Comparison of ENCODE assay signal across 20 cellular contexts in the genomic region with DNA sequence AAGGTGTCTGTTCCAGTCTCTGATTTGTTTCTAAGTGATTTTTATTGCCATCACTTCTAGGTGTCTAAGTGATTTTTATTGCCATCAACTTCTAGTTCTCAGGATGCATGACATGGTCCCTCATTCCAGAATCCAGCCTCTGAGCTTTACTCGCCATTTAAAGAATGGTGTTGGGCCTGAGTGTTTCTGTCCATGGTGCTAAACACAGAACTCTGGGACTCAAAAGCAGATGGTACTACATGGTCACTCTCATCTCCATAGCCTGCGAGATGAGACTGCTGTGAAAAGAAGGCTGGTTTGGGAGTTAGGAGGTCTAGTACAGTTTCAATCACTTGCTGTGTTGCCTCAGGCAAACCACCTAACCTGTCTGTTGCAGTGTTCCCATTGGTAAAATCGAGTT.
DNase-seq lines count a peak whose midpoint lies in the region; ATAC-seq and TF ChIP-seq lines count a peak whose summit lies in the region.
"Had no signal": no experiment of that assay in that cellular context is flagged by ENCODE, and none has a peak within 500 bp of the region (broad histone marks: within the 10 kb centered on the region; RNA-seq: fewer than 3 reads in every experiment).

No MANE protein-coding gene starts in this region.

- no peaks in the 10 kb centered on the region for H3K9me3 Mint-ChIP-seq in endodermal cell
- peaks cover 0 to 4% (median 0%) of the 10 kb centered on the region in 9 donors for H3K9me3 Mint-ChIP-seq in naive thymus-derived CD8-positive, alpha-beta T cell

- no peaks in the 10 kb centered on the region for H3K27me3 ChIP-seq in endodermal cell (ENCODE audit: control insufficient read depth, insufficient read depth, low read length, poor library complexity, severe bottlenecking)
- no peaks in the 10 kb centered on the region for H3K27me3 ChIP-seq in effector memory CD4-positive, alpha-beta T cell (replicated peaks; ENCODE audit: control insufficient read depth, insufficient read depth, low read length, poor library complexity, severe bottlenecking)

- no peak for TF ChIP-seq POLR2A in NB4 (IDR thresholded peaks at IDR 0.05; ENCODE audit: extremely low read depth, insufficient read length)

- no peaks in the 10 kb centered on the region for H3K4me1 ChIP-seq in endodermal cell (ENCODE audit: control insufficient read depth, insufficient read depth, low read length)
- no peaks in the 10 kb centered on the region for H3K4me1 ChIP-seq in effector memory CD4-positive, alpha-beta T cell (ENCODE audit: control insufficient read depth, insufficient read depth, low read length, poor library complexity, severe bottlenecking)

- DNase-seq in EH (ENCODE audit: low read depth), result peak; percentile 3
- peak; percentile 20 for DNase-seq in NB4 (ENCODE audit: low read depth)
- DNase-seq in endodermal cell, result peak; percentile 75
- peak; percentile 86 for DNase-seq in left kidney (ENCODE audit: low read depth, low spot score)
- no peak for DNase-seq in naive thymus-derived CD8-positive, alpha-beta T cell
- DNase-seq in effector memory CD4-positive, alpha-beta T cell, result no peak
- DNase-seq: activated CD4-positive, alpha-beta T cell treated with anti-CD3 and anti-CD28 coated beads, Interleukin-2, amount 50 U/mL, for 4 hours; kidney; midbrain; NCI-H2081; NCI-H524; occipital lobe; PC-9; stimulated activated CD4-positive, alpha-beta T cell treated with anti-CD3 and anti-CD28 coated beads, Interleukin-4, amount 100 ng/mL, for 24 hours; stimulated activated CD8-positive, alpha-beta memory T cell treated with anti-CD3 and anti-CD28 coated beads, Interleukin-4, amount 100 ng/mL, for 48 hours had no signal

- no peaks in the 10 kb centered on the region for H3K36me3 Mint-ChIP-seq in endodermal cell (ENCODE audit: low read depth)
- H3K36me3 Mint-ChIP-seq in naive thymus-derived CD8-positive, alpha-beta T cell, result no peaks in the 10 kb centered on the region
- H3K36me3 Mint-ChIP-seq: activated naive CD4-positive, alpha-beta T cell treated with anti-CD3 and anti-CD28 coated beads, Interleukin-2, amount 50 U/mL, for 24 hours had no signal

- 68 to 69% methylated on average over 3 of the region's 3 CpGs for WGBS in endodermal cell (ENCODE audit: insufficient coverage in 1 of 2, insufficient read length in 1 of 2), 2 experiments

- no peaks in the 10 kb centered on the region for H3K36me3 ChIP-seq in endodermal cell (ENCODE audit: control insufficient read depth, insufficient read depth, low read length)
- H3K36me3 ChIP-seq in effector memory CD4-positive, alpha-beta T cell (ENCODE audit: control insufficient read depth, insufficient read depth, low read length), result no peaks in the 10 kb centered on the region

- POLR2A ChIA-PET in naive thymus-derived CD8-positive, alpha-beta T cell (lab: Charles Lee), result no interaction called here

- H3K4me3 Mint-ChIP-seq in endodermal cell, result no peak overlapping the region
- no peak overlapping the region for H3K4me3 Mint-ChIP-seq in naive thymus-derived CD8-positive, alpha-beta T cell
- H3K4me3 Mint-ChIP-seq: activated naive CD4-positive, alpha-beta T cell treated with anti-CD3 and anti-CD28 coated beads, Interleukin-2, amount 50 U/mL, for 24 hours; B cell had no signal

- no peaks in the 10 kb centered on the region for H3K9me3 ChIP-seq in endodermal cell (ENCODE audit: control insufficient read depth, low read length)
- no peaks in the 10 kb centered on the region for H3K9me3 ChIP-seq in effector memory CD4-positive, alpha-beta T cell (ENCODE audit: control insufficient read depth, low read length)

- H3K4me3 ChIP-seq in NB4 (ENCODE audit: low read depth, low read length), result no peak overlapping the region
- no peak overlapping the region for H3K4me3 ChIP-seq in endodermal cell (ENCODE audit: low read length)
- H3K4me3 ChIP-seq in effector memory CD4-positive, alpha-beta T cell (ENCODE audit: insufficient read depth, low read depth, low read length, poor library complexity, severe bottlenecking), result no peak overlapping the region
- H3K4me3 ChIP-seq: PC-9, SK-N-MC had no signal

- ATAC-seq in HG03442 (IDR thresholded peaks at IDR 0.05; ENCODE audit: unreplicated experiment) (no peak), HG03342 (IDR thresholded peaks at IDR 0.05; ENCODE audit: unreplicated experiment) (no peak)
- ATAC-seq in naive thymus-derived CD8-positive, alpha-beta T cell, result no peak

- no peak overlapping the region for H3K27ac ChIP-seq in endodermal cell (ENCODE audit: low read depth, low read length)
- H3K27ac ChIP-seq in effector memory CD4-positive, alpha-beta T cell (ENCODE audit: insufficient read depth, low read length, poor library complexity, severe bottlenecking), result no peak overlapping the region
- H3K27ac ChIP-seq: PC-9, SK-N-MC had no signal

- H3K27ac Mint-ChIP-seq in endodermal cell, result no peak overlapping the region
- H3K27ac Mint-ChIP-seq in naive thymus-derived CD8-positive, alpha-beta T cell, result no peak overlapping the region
- H3K27ac Mint-ChIP-seq: activated naive CD4-positive, alpha-beta T cell treated with anti-CD3 and anti-CD28 coated beads, Interleukin-2, amount 50 U/mL, for 24 hours; B cell had no signal

- H3K9ac ChIP-seq in endodermal cell (ENCODE audit: extremely low read depth, low read length, poor library complexity, severe bottlenecking), result no peak overlapping the region

- TF ChIP-seq CTCF in NB4 (IDR thresholded peaks at IDR 0.05; ENCODE audit: low read depth, low read length) (no peak), endodermal cell (conservative IDR thresholded peaks at IDR 0.05) (no peak)

- no peaks in the 10 kb centered on the region for H3K4me1 Mint-ChIP-seq in endodermal cell
- H3K4me1 Mint-ChIP-seq in naive thymus-derived CD8-positive, alpha-beta T cell, result no peaks in the 10 kb centered on the region
- H3K4me1 Mint-ChIP-seq: activated naive CD4-positive, alpha-beta T cell treated with anti-CD3 and anti-CD28 coated beads, Interleukin-2, amount 50 U/mL, for 24 hours; B cell had no signal

- no peaks in the 10 kb centered on the region for H3K27me3 Mint-ChIP-seq in endodermal cell (ENCODE audit: insufficient read depth)
- H3K27me3 Mint-ChIP-seq in naive thymus-derived CD8-positive, alpha-beta T cell, result peaks cover 0 to 13% (median 3%) of the 10 kb centered on the region in 5 donors

Comparison
In these comparisons a context has a peak if more than half of its experiments do, and no peak if none do; other contexts are left out.
1. DNase-seq: peak in EH (single experiment), NB4 (single experiment), endodermal cell (single experiment) and left kidney (single experiment); none in naive thymus-derived CD8-positive, alpha-beta T cell (0 of 10) and effector memory CD4-positive, alpha-beta T cell (0 of 3).